ENCODE assay signal across 1 cellular context in genomic region chr16:28181557-28181914, GRCh38.
TF ChIP-seq lines count a peak whose summit lies in the region.

No MANE protein-coding gene starts in this region.

TF ChIP-seq in HepG2, 621 proteins besides CTCF, POLR2A, EP300 and RAD21 (continued from another document and continues in another):
- TF ChIP-seq, protein P1, sequence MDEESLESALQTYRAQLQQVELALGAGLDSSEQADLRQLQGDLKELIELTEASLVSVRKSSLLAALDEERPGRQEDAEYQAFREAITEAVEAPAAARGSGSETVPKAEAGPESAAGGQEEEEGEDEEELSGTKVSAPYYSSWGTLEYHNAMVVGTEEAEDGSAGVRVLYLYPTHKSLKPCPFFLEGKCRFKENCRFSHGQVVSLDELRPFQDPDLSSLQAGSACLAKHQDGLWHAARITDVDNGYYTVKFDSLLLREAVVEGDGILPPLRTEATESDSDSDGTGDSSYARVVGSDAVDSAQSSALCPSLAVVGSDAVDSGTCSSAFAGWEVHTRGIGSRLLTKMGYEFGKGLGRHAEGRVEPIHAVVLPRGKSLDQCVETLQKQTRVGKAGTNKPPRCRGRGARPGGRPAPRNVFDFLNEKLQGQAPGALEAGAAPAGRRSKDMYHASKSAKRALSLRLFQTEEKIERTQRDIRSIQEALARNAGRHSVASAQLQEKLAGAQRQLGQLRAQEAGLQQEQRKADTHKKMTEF (CRISPR knock-in tag; IDR thresholded peaks at IDR 0.05), result 0 out of 2 replicates have a peak, but pooled peaks have one; percentile 41
- 0 out of 2 replicates have a peak, but pooled peaks have one; percentile 31 for TF ChIP-seq ZNF12 (CRISPR knock-in tag; IDR thresholded peaks at IDR 0.05)
- no peak for TF ChIP-seq GLMP (CRISPR knock-in tag; IDR thresholded peaks at IDR 0.05; ENCODE audit: borderline replicate concordance)
- 0 out of 2 replicates have a peak, but pooled peaks have one; percentile 16 for TF ChIP-seq ZBTB21 (CRISPR knock-in tag; IDR thresholded peaks at IDR 0.05)
- TF ChIP-seq ZBTB40 (IDR thresholded peaks at IDR 0.05), result no peak
- TF ChIP-seq ZBTB40 (CRISPR knock-in tag; IDR thresholded peaks at IDR 0.05), result no peak
- no peak for TF ChIP-seq REL (CRISPR knock-in tag; conservative IDR thresholded peaks at IDR 0.05)
- peak; percentile 82 for TF ChIP-seq FOSL1 (CRISPR knock-in tag; IDR thresholded peaks at IDR 0.05; ENCODE audit: borderline replicate concordance)
- no peak for TF ChIP-seq SMAD3 (CRISPR knock-in tag; IDR thresholded peaks at IDR 0.05)
- no peak for TF ChIP-seq FOXP1 (IDR thresholded peaks at IDR 0.05)
- 0 out of 2 replicates have a peak, but pooled peaks have one; percentile 24 for TF ChIP-seq FOXP1 (CRISPR knock-in tag; IDR thresholded peaks at IDR 0.05)
- peak; percentile 68 for TF ChIP-seq ZNF629 (CRISPR knock-in tag; conservative IDR thresholded peaks at IDR 0.05)
- TF ChIP-seq, protein P2, sequence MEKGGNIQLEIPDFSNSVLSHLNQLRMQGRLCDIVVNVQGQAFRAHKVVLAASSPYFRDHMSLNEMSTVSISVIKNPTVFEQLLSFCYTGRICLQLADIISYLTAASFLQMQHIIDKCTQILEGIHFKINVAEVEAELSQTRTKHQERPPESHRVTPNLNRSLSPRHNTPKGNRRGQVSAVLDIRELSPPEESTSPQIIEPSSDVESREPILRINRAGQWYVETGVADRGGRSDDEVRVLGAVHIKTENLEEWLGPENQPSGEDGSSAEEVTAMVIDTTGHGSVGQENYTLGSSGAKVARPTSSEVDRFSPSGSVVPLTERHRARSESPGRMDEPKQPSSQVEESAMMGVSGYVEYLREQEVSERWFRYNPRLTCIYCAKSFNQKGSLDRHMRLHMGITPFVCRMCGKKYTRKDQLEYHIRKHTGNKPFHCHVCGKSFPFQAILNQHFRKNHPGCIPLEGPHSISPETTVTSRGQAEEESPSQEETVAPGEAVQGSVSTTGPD (CRISPR knock-in tag; IDR thresholded peaks at IDR 0.05), result no peak
- TF ChIP-seq NONO (IDR thresholded peaks at IDR 0.05), result no peak
- TF ChIP-seq NONO (CRISPR knock-in tag; conservative IDR thresholded peaks at IDR 0.05), result no peak
- TF ChIP-seq HOXA3 (CRISPR knock-in tag; IDR thresholded peaks at IDR 0.05), result peak; percentile 29; the same call in 1 of the 2 replicates
- peak; percentile 64; the same call in 1 of the 2 replicates for TF ChIP-seq CBX5 (CRISPR knock-in tag; IDR thresholded peaks at IDR 0.05; ENCODE audit: borderline replicate concordance)
- no peak for TF ChIP-seq ZBTB2 (CRISPR knock-in tag; IDR thresholded peaks at IDR 0.05; ENCODE audit: low read depth)
- no peak for TF ChIP-seq ZNF17 (CRISPR knock-in tag; IDR thresholded peaks at IDR 0.05)
- no peak for TF ChIP-seq ZNF10 (CRISPR knock-in tag; IDR thresholded peaks at IDR 0.05; ENCODE audit: borderline replicate concordance, low read depth)
- TF ChIP-seq ZBTB46 (CRISPR knock-in tag; IDR thresholded peaks at IDR 0.05; ENCODE audit: borderline replicate concordance), result no peak
- TF ChIP-seq ZNF124 (CRISPR knock-in tag; IDR thresholded peaks at IDR 0.05), result no peak
- TF ChIP-seq DRAP1 (CRISPR knock-in tag; IDR thresholded peaks at IDR 0.05), result no peak
- no peak for TF ChIP-seq BRD4 (CRISPR knock-in tag; IDR thresholded peaks at IDR 0.05)
- no peak for TF ChIP-seq ZBTB10 (CRISPR knock-in tag; IDR thresholded peaks at IDR 0.05; ENCODE audit: borderline replicate concordance)
- 0 out of 3 replicates have a peak, but pooled peaks have one; percentile 25 for TF ChIP-seq MXI1 (IDR thresholded peaks at IDR 0.05; ENCODE audit: borderline replicate concordance, low read depth, low read length)
- peak; percentile 47; the same call in 1 of the 2 replicates for TF ChIP-seq CEBPB (IDR thresholded peaks at IDR 0.05; ENCODE audit: borderline replicate concordance, low read depth, low read length)
- TF ChIP-seq SOX13 (IDR thresholded peaks at IDR 0.05), result no peak
- peak in 1 of 2 experiments; percentile 52; a peak in 1 of 4 replicates for TF ChIP-seq SOX13 (CRISPR knock-in tag; conservative IDR thresholded peaks at IDR 0.05 in 1 of 2, IDR thresholded peaks at IDR 0.05 in 1 of 2)
- TF ChIP-seq ZNF451 (CRISPR knock-in tag; IDR thresholded peaks at IDR 0.05), result no peak
- no peak for TF ChIP-seq TEAD2 (CRISPR knock-in tag; IDR thresholded peaks at IDR 0.05)
- no peak for TF ChIP-seq POLR2AphosphoS5 (IDR thresholded peaks at IDR 0.05; ENCODE audit: low read depth, low read length)
- TF ChIP-seq ZKSCAN8 (CRISPR knock-in tag; IDR thresholded peaks at IDR 0.05; ENCODE audit: borderline replicate concordance), result 0 out of 2 replicates have a peak, but pooled peaks have one; percentile 44
- peak; percentile 95 for TF ChIP-seq ZNF644 (CRISPR knock-in tag; IDR thresholded peaks at IDR 0.05; ENCODE audit: low read depth)
- TF ChIP-seq HNF4A (CRISPR knock-in tag; IDR thresholded peaks at IDR 0.05), result peak; percentile 62
- TF ChIP-seq, protein P3, sequence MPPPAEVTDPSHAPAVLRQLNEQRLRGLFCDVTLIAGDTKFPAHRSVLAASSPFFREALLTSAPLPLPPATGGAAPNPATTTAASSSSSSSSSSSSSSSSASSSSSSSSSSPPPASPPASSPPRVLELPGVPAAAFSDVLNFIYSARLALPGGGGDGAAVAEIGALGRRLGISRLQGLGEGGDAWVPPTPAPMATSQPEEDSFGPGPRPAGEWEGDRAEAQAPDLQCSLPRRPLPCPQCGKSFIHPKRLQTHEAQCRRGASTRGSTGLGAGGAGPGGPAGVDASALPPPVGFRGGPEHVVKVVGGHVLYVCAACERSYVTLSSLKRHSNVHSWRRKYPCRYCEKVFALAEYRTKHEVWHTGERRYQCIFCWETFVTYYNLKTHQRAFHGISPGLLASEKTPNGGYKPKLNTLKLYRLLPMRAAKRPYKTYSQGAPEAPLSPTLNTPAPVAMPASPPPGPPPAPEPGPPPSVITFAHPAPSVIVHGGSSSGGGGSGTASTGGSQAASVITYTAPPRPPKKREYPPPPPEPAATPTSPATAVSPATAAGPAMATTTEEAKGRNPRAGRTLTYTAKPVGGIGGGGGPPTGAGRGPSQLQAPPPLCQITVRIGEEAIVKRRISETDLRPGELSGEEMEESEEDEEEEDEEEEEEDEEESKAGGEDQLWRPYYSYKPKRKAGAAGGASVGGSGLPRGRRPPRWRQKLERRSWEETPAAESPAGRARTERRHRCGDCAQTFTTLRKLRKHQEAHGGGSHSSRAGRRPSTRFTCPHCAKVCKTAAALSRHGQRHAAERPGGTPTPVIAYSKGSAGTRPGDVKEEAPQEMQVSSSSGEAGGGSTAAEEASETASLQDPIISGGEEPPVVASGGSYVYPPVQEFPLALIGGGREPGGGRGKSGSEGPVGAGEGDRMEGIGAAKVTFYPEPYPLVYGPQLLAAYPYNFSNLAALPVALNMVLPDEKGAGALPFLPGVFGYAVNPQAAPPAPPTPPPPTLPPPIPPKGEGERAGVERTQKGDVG (CRISPR knock-in tag; IDR thresholded peaks at IDR 0.05; ENCODE audit: borderline replicate concordance), result no peak
